In the genomic region with DNA sequence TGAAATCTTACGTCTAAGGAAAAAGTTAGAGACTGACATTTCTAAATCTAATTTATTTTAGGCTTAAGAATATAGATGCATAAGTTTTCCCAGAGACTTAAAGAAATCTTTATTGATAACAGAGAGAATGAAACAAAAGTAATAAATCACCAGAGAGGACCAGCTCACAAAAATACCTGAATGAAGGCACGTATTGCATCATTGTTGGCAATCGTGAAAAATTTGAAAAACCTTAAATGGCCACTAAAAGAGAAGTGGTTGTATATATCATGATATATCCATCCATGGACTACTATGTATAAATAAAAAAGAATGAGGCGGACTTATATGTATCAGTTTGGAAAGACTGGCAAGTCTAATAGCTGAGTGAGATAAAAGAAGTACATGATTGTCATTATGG, we compare ENCODE assay signal across 13 cellular contexts.
"Had no signal": no experiment of that assay in that cellular context is flagged by ENCODE, and none has a peak within 500 bp of the region (broad histone marks: within the 10 kb centered on the region; RNA-seq: fewer than 3 reads in every experiment).

No MANE protein-coding gene starts in this region.

- H3K4me3 ChIP-seq: lower lobe of right lung, psoas muscle, sigmoid colon, testis had no signal

- H3K27me3 ChIP-seq: testis had no signal

- H3K4me1 ChIP-seq: lower lobe of right lung, psoas muscle, sigmoid colon, testis had no signal

- H3K36me3 Mint-ChIP-seq: activated naive CD4-positive, alpha-beta T cell treated with anti-CD3 and anti-CD28 coated beads, Interleukin-2, amount 10 ng/mL, durations not matched to agents 7 days and 5 days; immature natural killer cell; naive B cell had no signal

- H3K9me3 ChIP-seq: lower lobe of right lung, psoas muscle, sigmoid colon, testis had no signal

- H3K27ac ChIP-seq: lower lobe of right lung, psoas muscle, sigmoid colon, testis had no signal

- DNase-seq: activated naive CD4-positive, alpha-beta T cell treated with anti-CD3 and anti-CD28 coated beads, Interleukin-2, amount 10 ng/mL, durations not matched to agents 7 days and 5 days; hippocampal formation; immature natural killer cell; lower lobe of right lung; naive B cell; psoas muscle; sigmoid colon; stimulated activated CD4-positive, alpha-beta T cell treated with anti-CD3 and anti-CD28 coated beads, Interleukin-4, amount 100 ng/mL, for 24 hours; stimulated activated naive CD8-positive, alpha-beta T cell treated with anti-CD3 and anti-CD28 coated beads, Interleukin-15, amount 100 ng/mL, for 72 hours; testis had no signal

- H3K4me3 Mint-ChIP-seq: activated naive CD4-positive, alpha-beta T cell treated with anti-CD3 and anti-CD28 coated beads, Interleukin-2, amount 10 ng/mL, durations not matched to agents 7 days and 5 days; central memory CD8-positive, alpha-beta T cell; dendritic cell treated with granulocyte-macrophage colony-stimulating factor and Interleukin-4, amounts not matched to agents 40 ng/mL and 50 ng/mL, for 4 days; immature natural killer cell; naive B cell; stimulated activated naive CD8-positive, alpha-beta T cell treated with anti-CD3 and anti-CD28 coated beads, Interleukin-15, amount 100 ng/mL, for 72 hours had no signal

- H3K4me1 Mint-ChIP-seq: activated naive CD4-positive, alpha-beta T cell treated with anti-CD3 and anti-CD28 coated beads, Interleukin-2, amount 10 ng/mL, durations not matched to agents 7 days and 5 days; central memory CD8-positive, alpha-beta T cell; immature natural killer cell had no signal

- H3K27ac Mint-ChIP-seq: activated naive CD4-positive, alpha-beta T cell treated with anti-CD3 and anti-CD28 coated beads, Interleukin-2, amount 10 ng/mL, durations not matched to agents 7 days and 5 days; activated T-helper 2 cell treated with anti-CD3 and anti-CD28 coated beads, Interferon-gamma antibody, Interleukin-2, Interleukin-4, amounts not matched to agents 10 μg/mL and 5 μg/mL and 100 μg/mL, durations not matched to agents 14 hours and 24 hours and 36 hours; dendritic cell treated with granulocyte-macrophage colony-stimulating factor and Interleukin-4, amounts not matched to agents 40 ng/mL and 50 ng/mL, for 4 days; immature natural killer cell; naive B cell; stimulated activated naive CD8-positive, alpha-beta T cell treated with anti-CD3 and anti-CD28 coated beads, Interleukin-15, amount 100 ng/mL, for 72 hours had no signal

- ATAC-seq: lower lobe of right lung; psoas muscle; stimulated activated naive CD8-positive, alpha-beta T cell treated with anti-CD3 and anti-CD28 coated beads, Interleukin-15, amount 100 ng/mL, for 72 hours had no signal

- H3K9me3 Mint-ChIP-seq: activated naive CD4-positive, alpha-beta T cell treated with anti-CD3 and anti-CD28 coated beads, Interleukin-2, amount 10 ng/mL, durations not matched to agents 7 days and 5 days; central memory CD8-positive, alpha-beta T cell; dendritic cell treated with granulocyte-macrophage colony-stimulating factor and Interleukin-4, amounts not matched to agents 40 ng/mL and 50 ng/mL, for 4 days; immature natural killer cell; stimulated activated naive CD8-positive, alpha-beta T cell treated with anti-CD3 and anti-CD28 coated beads, Interleukin-15, amount 100 ng/mL, for 72 hours had no signal

- H3K36me3 ChIP-seq: lower lobe of right lung, sigmoid colon had no signal
